12 cellular contexts compared by ENCODE assay signal in the genomic region with DNA sequence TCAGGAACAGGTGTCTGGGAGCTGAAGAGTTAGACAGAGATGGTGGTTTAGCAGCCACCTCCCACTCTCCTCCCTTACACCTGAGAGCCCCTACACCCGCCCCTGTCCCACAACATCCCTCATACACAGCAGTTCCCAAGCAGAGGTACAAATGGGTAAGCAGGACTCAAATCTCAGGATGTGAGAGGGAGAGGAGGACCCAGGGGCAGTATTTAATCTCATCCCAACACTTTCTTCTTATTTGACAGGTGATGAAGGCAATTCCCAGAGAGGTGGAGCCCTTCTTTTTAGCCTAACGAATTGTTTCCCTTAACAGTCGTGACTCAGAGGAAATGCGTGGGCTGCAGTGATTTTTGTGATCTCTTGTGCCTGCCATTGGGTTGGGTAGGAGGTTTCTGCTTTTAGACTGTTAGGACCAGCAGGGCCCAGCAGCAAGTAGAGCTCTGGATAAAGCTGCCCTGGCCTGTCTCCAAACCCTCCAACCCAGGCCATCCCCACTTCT.
DNase-seq lines count a peak whose midpoint lies in the region; TF ChIP-seq lines count a peak whose summit lies in the region.
"Had no signal": no experiment of that assay in that cellular context is flagged by ENCODE, and none has a peak within 500 bp of the region (broad histone marks: within the 10 kb centered on the region; RNA-seq: fewer than 3 reads in every experiment).

No MANE protein-coding gene starts in this region.

- no peak overlapping the region for H3K4me3 Mint-ChIP-seq in activated naive CD4-positive, alpha-beta T cell treated with anti-CD3 and anti-CD28 coated beads, Interleukin-2, amount 10 ng/mL, durations not matched to agents 7 days and 5 days
- no peak overlapping the region for H3K4me3 Mint-ChIP-seq in activated T-cell treated with anti-CD3 and anti-CD28 coated beads, Interleukin-2, amount 50 U/mL, for 24 hours
- no peak overlapping the region for H3K4me3 Mint-ChIP-seq in stimulated activated naive CD8-positive, alpha-beta T cell treated with anti-CD3 and anti-CD28 coated beads, Interleukin-15, Interleukin-2, amounts not matched to agents 100 ng/mL and 50 ng/mL, for 24 hours

- peaks cover 3% of the 10 kb centered on the region for H3K4me1 Mint-ChIP-seq in activated naive CD4-positive, alpha-beta T cell treated with anti-CD3 and anti-CD28 coated beads, Interleukin-2, amount 10 ng/mL, durations not matched to agents 7 days and 5 days
- H3K4me1 Mint-ChIP-seq in activated T-cell treated with anti-CD3 and anti-CD28 coated beads, Interleukin-2, amount 50 U/mL, for 24 hours (ENCODE audit: low read depth), result peaks cover 35% of the 10 kb centered on the region
- H3K4me1 Mint-ChIP-seq in stimulated activated naive CD8-positive, alpha-beta T cell treated with anti-CD3 and anti-CD28 coated beads, Interleukin-15, Interleukin-2, amounts not matched to agents 100 ng/mL and 50 ng/mL, for 24 hours (ENCODE audit: low read depth), result peaks cover 33% of the 10 kb centered on the region

- peak; percentile 52 for DNase-seq in activated naive CD4-positive, alpha-beta T cell treated with Interleukin-2 at 50 U/mL for 16 hours
- DNase-seq in activated naive CD4-positive, alpha-beta T cell treated with anti-CD3 and anti-CD28 coated beads, Interleukin-2, amount 10 ng/mL, durations not matched to agents 7 days and 5 days, result no peak
- peak; percentile 64 for DNase-seq in activated T-cell treated with anti-CD3 and anti-CD28 coated beads, Interleukin-2, amount 50 U/mL, for 24 hours
- peak; percentile 21 for DNase-seq in myocyte (ENCODE audit: low read depth)
- DNase-seq in COLO668 (lab: John Stamatoyannopoulos, UW; ENCODE audit: unreplicated experiment), result no peak
- no peak for DNase-seq in hepatocyte (ENCODE audit: low spot score)
- DNase-seq in NCI-H748 (lab: John Stamatoyannopoulos, UW; ENCODE audit: unreplicated experiment), result no peak
- DNase-seq: aorta, foreskin melanocyte, left ventricle myocardium superior had no signal

- H3K79me2 ChIP-seq in hepatocyte, result no peaks in the 10 kb centered on the region

- no peaks in the 10 kb centered on the region for H3K9me3 ChIP-seq in hepatocyte (ENCODE audit: low read depth)
- H3K9me3 ChIP-seq: suprapubic skin had no signal

- CTCF ChIA-PET in activated naive CD4-positive, alpha-beta T cell treated with anti-CD3 and anti-CD28 coated beads, Interleukin-2, amount 10 ng/mL, durations not matched to agents 7 days and 5 days (lab: Charles Lee), result no interaction called here

- H3K27ac ChIP-seq in hepatocyte, result no peak overlapping the region
- H3K27ac ChIP-seq: suprapubic skin had no signal

- 71% methylated on average over 4 of the region's 4 CpGs for WGBS in hepatocyte (ENCODE audit: low lambda C conversion rate, missing lambda C conversion rate)

- no peak overlapping the region for H3K4me3 ChIP-seq in hepatocyte
- H3K4me3 ChIP-seq: suprapubic skin had no signal

- TF ChIP-seq CTCF in hepatocyte (IDR thresholded peaks at IDR 0.05; ENCODE audit: poor library complexity), result no peak

- H3K27me3 Mint-ChIP-seq in activated naive CD4-positive, alpha-beta T cell treated with anti-CD3 and anti-CD28 coated beads, Interleukin-2, amount 10 ng/mL, durations not matched to agents 7 days and 5 days, result peaks cover 3% of the 10 kb centered on the region
- H3K27me3 Mint-ChIP-seq in activated T-cell treated with anti-CD3 and anti-CD28 coated beads, Interleukin-2, amount 50 U/mL, for 24 hours, result peaks cover 22% of the 10 kb centered on the region
- H3K27me3 Mint-ChIP-seq in stimulated activated naive CD8-positive, alpha-beta T cell treated with anti-CD3 and anti-CD28 coated beads, Interleukin-15, Interleukin-2, amounts not matched to agents 100 ng/mL and 50 ng/mL, for 24 hours, result peaks cover 28% of the 10 kb centered on the region

- peaks cover 8% of the 10 kb centered on the region for H3K4me1 ChIP-seq in hepatocyte (ENCODE audit: insufficient read depth)

- H3K36me3 Mint-ChIP-seq in activated naive CD4-positive, alpha-beta T cell treated with anti-CD3 and anti-CD28 coated beads, Interleukin-2, amount 10 ng/mL, durations not matched to agents 7 days and 5 days, result no peaks in the 10 kb centered on the region
- no peaks in the 10 kb centered on the region for H3K36me3 Mint-ChIP-seq in activated T-cell treated with anti-CD3 and anti-CD28 coated beads, Interleukin-2, amount 50 U/mL, for 24 hours (ENCODE audit: low read depth)
- H3K36me3 Mint-ChIP-seq in stimulated activated naive CD8-positive, alpha-beta T cell treated with anti-CD3 and anti-CD28 coated beads, Interleukin-15, Interleukin-2, amounts not matched to agents 100 ng/mL and 50 ng/mL, for 24 hours (ENCODE audit: low read depth), result no peaks in the 10 kb centered on the region

- no peak overlapping the region for H3K27ac Mint-ChIP-seq in activated naive CD4-positive, alpha-beta T cell treated with anti-CD3 and anti-CD28 coated beads, Interleukin-2, amount 10 ng/mL, durations not matched to agents 7 days and 5 days
- peak overlapping the region; percentile 63 for H3K27ac Mint-ChIP-seq in activated T-cell treated with anti-CD3 and anti-CD28 coated beads, Interleukin-2, amount 50 U/mL, for 24 hours
- peak overlapping the region; percentile 29 for H3K27ac Mint-ChIP-seq in stimulated activated naive CD8-positive, alpha-beta T cell treated with anti-CD3 and anti-CD28 coated beads, Interleukin-15, Interleukin-2, amounts not matched to agents 100 ng/mL and 50 ng/mL, for 24 hours

- no peaks in the 10 kb centered on the region for H3K9me3 Mint-ChIP-seq in activated naive CD4-positive, alpha-beta T cell treated with anti-CD3 and anti-CD28 coated beads, Interleukin-2, amount 10 ng/mL, durations not matched to agents 7 days and 5 days
- H3K9me3 Mint-ChIP-seq in activated T-cell treated with anti-CD3 and anti-CD28 coated beads, Interleukin-2, amount 50 U/mL, for 24 hours, result no peaks in the 10 kb centered on the region
- H3K9me3 Mint-ChIP-seq in stimulated activated naive CD8-positive, alpha-beta T cell treated with anti-CD3 and anti-CD28 coated beads, Interleukin-15, Interleukin-2, amounts not matched to agents 100 ng/mL and 50 ng/mL, for 24 hours, result no peaks in the 10 kb centered on the region

- H3K4me2 ChIP-seq in hepatocyte, result no peak overlapping the region

- no peaks in the 10 kb centered on the region for H3K9me2 ChIP-seq in hepatocyte (replicated peaks; ENCODE audit: insufficient read depth)

- no peaks in the 10 kb centered on the region for H4K20me1 ChIP-seq in hepatocyte (ENCODE audit: insufficient read depth, poor library complexity, severe bottlenecking)

- H3K27me3 ChIP-seq in hepatocyte, result no peaks in the 10 kb centered on the region
- H3K27me3 ChIP-seq: suprapubic skin had no signal

- H3K36me3 ChIP-seq in hepatocyte (replicated peaks; ENCODE audit: insufficient read depth, low read depth), result no peaks in the 10 kb centered on the region
- H3K36me3 ChIP-seq: suprapubic skin had no signal

- no peak overlapping the region for H2AFZ ChIP-seq in hepatocyte

Comparison
In these comparisons a context has a peak if more than half of its experiments do, and no peak if none do; other contexts are left out.
1. DNase-seq: peak in activated naive CD4-positive, alpha-beta T cell treated with Interleukin-2 at 50 U/mL for 16 hours (single experiment), activated T-cell treated with anti-CD3 and anti-CD28 coated beads, Interleukin-2, amount 50 U/mL, for 24 hours (single experiment) and myocyte (single experiment); none in activated naive CD4-positive, alpha-beta T cell treated with anti-CD3 and anti-CD28 coated beads, Interleukin-2, amount 10 ng/mL, durations not matched to agents 7 days and 5 days (single experiment), COLO668 (single experiment), hepatocyte (single experiment) and NCI-H748 (single experiment).